Comparison of ENCODE assay signal across 1 cellular context in the genomic region with DNA sequence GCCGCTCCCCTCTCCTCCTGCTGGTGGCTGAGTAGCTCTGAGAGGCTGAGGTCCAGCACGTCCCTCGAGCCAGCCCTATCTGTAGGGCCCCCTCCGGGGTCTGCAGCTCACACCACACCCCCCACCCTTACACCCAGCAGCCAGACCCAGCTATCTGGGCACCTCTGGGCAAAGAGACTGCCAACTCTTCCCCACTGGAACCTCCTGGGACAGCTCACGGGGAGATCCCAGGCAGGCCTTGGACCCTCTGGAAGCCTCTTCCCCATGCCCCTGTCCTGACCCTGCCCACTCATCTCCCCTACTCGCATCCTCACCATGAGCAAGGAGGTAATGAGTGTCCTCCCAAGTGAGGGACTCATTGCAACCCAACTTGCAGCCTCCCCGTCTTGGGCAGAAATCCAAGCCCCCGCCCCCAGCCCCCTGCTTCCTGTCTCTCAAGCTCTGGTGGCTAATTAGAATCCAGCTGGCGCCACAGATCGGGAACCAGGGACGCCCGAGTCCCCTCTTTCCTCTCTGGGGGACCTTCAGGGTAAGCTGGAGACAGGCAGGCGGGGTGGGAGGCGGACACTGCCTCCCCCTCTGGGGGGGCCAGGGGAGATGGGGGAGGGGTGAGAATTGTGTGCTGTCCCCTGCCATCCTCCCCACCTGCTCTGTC.
TF ChIP-seq lines count a peak whose summit lies in the region.

No MANE protein-coding gene starts in this region.

TF ChIP-seq in HepG2, 621 proteins besides CTCF, POLR2A, EP300 and RAD21:
- TF ChIP-seq, protein P1, sequence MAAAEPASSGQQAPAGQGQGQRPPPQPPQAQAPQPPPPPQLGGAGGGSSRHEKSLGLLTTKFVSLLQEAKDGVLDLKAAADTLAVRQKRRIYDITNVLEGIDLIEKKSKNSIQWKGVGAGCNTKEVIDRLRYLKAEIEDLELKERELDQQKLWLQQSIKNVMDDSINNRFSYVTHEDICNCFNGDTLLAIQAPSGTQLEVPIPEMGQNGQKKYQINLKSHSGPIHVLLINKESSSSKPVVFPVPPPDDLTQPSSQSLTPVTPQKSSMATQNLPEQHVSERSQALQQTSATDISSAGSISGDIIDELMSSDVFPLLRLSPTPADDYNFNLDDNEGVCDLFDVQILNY (CRISPR knock-in tag; conservative IDR thresholded peaks at IDR 0.05), result no peak
- TF ChIP-seq FOXJ3 (CRISPR knock-in tag; IDR thresholded peaks at IDR 0.05; ENCODE audit: borderline replicate concordance), result no peak
- no peak for TF ChIP-seq SMAD9 (CRISPR knock-in tag; IDR thresholded peaks at IDR 0.05)
- no peak for TF ChIP-seq TCF7 (IDR thresholded peaks at IDR 0.05; ENCODE audit: low read depth)
- TF ChIP-seq HMGA1 (CRISPR knock-in tag; conservative IDR thresholded peaks at IDR 0.05), result no peak
- TF ChIP-seq ZNF44 (CRISPR knock-in tag; IDR thresholded peaks at IDR 0.05), result no peak
- no peak for TF ChIP-seq THAP11 (CRISPR knock-in tag; IDR thresholded peaks at IDR 0.05)
- no peak for TF ChIP-seq EEA1 (CRISPR knock-in tag; IDR thresholded peaks at IDR 0.05; ENCODE audit: borderline replicate concordance)
- TF ChIP-seq IKZF4 (CRISPR knock-in tag; IDR thresholded peaks at IDR 0.05; ENCODE audit: borderline replicate concordance, low read depth, not compliant biosample characterization), result no peak
- TF ChIP-seq FOXP1 (IDR thresholded peaks at IDR 0.05), result no peak
- TF ChIP-seq FOXP1 (CRISPR knock-in tag; IDR thresholded peaks at IDR 0.05), result no peak
- no peak for TF ChIP-seq ZNF550 (CRISPR knock-in tag; IDR thresholded peaks at IDR 0.05; ENCODE audit: borderline replicate concordance)
- TF ChIP-seq, protein P2, sequence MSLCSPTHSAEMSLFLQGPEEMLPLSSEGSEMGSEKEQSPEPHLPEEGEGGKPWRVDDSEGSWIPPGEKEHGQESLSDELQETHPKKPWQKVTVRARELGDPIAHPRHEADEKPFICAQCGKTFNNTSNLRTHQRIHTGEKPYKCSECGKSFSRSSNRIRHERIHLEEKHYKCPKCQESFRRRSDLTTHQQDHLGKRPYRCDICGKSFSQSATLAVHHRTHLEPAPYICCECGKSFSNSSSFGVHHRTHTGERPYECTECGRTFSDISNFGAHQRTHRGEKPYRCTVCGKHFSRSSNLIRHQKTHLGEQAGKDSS (CRISPR knock-in tag; IDR thresholded peaks at IDR 0.05; ENCODE audit: borderline replicate concordance, low read depth), result no peak
- TF ChIP-seq CBX2 (IDR thresholded peaks at IDR 0.05; ENCODE audit: low read depth, low read length), result no peak
- TF ChIP-seq CBX2 (CRISPR knock-in tag; IDR thresholded peaks at IDR 0.05; ENCODE audit: low read depth), result no peak
